21 cellular contexts compared by ENCODE assay signal in the genomic region with DNA sequence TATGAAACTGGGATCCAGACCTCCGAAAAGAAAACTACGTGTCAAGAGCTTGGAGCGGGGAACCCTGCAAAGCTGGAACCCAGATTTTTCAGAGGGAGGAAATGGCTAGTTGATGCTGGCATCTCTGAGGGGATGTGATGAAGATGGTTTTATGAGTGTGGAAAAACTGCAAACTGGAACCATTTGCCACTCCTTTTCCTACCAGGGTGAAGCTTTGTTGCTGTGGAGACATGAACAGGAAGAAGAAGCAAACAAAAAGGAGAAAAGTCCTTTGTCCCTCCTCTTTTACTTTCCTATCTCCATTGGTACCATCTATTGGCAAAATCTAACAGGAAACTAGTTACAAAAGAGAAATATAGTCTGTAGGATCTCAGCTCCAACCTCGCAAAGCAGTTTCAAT. TPM values are rescaled to one million over a fixed set of nuclear protein-coding genes. Genes with fewer than 3 reads are reported as not detected.
DNase-seq lines count a peak whose midpoint lies in the region; ATAC-seq and TF ChIP-seq lines count a peak whose summit lies in the region.
"Had no signal": no experiment of that assay in that cellular context is flagged by ENCODE, and none has a peak within 500 bp of the region (broad histone marks: within the 10 kb centered on the region; RNA-seq: fewer than 3 reads in every experiment).

No MANE protein-coding gene starts in this region.

- TF ChIP-seq CTCF in Panc1 (IDR thresholded peaks at IDR 0.05) (no peak), sigmoid colon (IDR thresholded peaks at IDR 0.05) (no peak)

- no TSS peak for BruUV-seq in Panc1 (replicated peaks; lab: Mats Ljungman, UMichigan)

- intact Hi-C loops in Panc1 (cut with micrococcal nuclease; ENCODE audit: unreplicated experiment) (no loop called here), left colon (cut with DNase I, micrococcal nuclease) (no loop called here), sigmoid colon (cut with DNase I) (no loop called here)

- peak overlapping the region; percentile 35 for H3K4me3 Mint-ChIP-seq in activated naive CD8-positive, alpha-beta T cell
- H3K4me3 Mint-ChIP-seq in activated naive CD8-positive, alpha-beta T cell treated with anti-CD3 and anti-CD28 coated beads, Interleukin-2, amount 50 U/mL, for 24 hours, result no peak overlapping the region
- no peak overlapping the region for H3K4me3 Mint-ChIP-seq in T-helper 2 cell treated with Interferon-gamma antibody and Interleukin-4, amounts not matched to agents 5 μg/mL and 100 μg/mL, for 36 hours
- H3K4me3 Mint-ChIP-seq: nephron had no signal

- no peak for DNase-seq in activated naive CD8-positive, alpha-beta T cell treated with anti-CD3 and anti-CD28 coated beads, Interleukin-2, amount 50 U/mL, for 24 hours
- DNase-seq in Panc1 (ENCODE audit: low read depth, low spot score) (no peak), left colon (no peak), sigmoid colon (no peak), NCI-H748 treated with DMSO at 0.1 percent for 48 hours (lab: John Stamatoyannopoulos, UW) (no peak)
- no peak for DNase-seq in T-helper 2 cell treated with Interferon-gamma antibody and Interleukin-4, amounts not matched to agents 5 μg/mL and 100 μg/mL, for 36 hours (ENCODE audit: low spot score)
- DNase-seq: activated CD4-positive, alpha-beta T cell treated with anti-CD3 and anti-CD28 coated beads for 48 hours; central memory CD4-positive, alpha-beta T cell; DMS79; effector CD4-positive, alpha-beta T cell; head of caudate nucleus; MG63; NCI-H187; psoas muscle; RPMI8226; stimulated activated CD4-positive, alpha-beta T cell treated with anti-CD3 and anti-CD28 coated beads, Interleukin-2, amount 100 ng/mL, for 48 hours; uterus had no signal

- peak overlapping the region; percentile 9; the same call in 1 of the 2 replicates for H3K27ac ChIP-seq in Panc1 (ENCODE audit: low read length)
- H3K27ac ChIP-seq in sigmoid colon, result peak overlapping the region; percentile 5 to 51 (median 28)
- H3K27ac ChIP-seq: psoas muscle, uterus had no signal

- H3K9me3 ChIP-seq in Panc1 (ENCODE audit: control insufficient read depth, insufficient read depth, low read depth, low read length), result no peaks in the 10 kb centered on the region
- no peaks in the 10 kb centered on the region for H3K9me3 ChIP-seq in sigmoid colon
- H3K9me3 ChIP-seq: MG63, psoas muscle, uterus had no signal

- H3K4me3 ChIP-seq in Panc1 (ENCODE audit: low read depth in 2 of 2, low read length in 2 of 2), result no peak overlapping the region
- H3K4me3 ChIP-seq in sigmoid colon, result no peak overlapping the region
- H3K4me3 ChIP-seq: lung, MG63, psoas muscle, uterus had no signal

- no peak for TF ChIP-seq EP300 in sigmoid colon (IDR thresholded peaks at IDR 0.05)

- peaks cover 80% of the 10 kb centered on the region for H3K4me1 Mint-ChIP-seq in activated naive CD8-positive, alpha-beta T cell (ENCODE audit: low read depth)
- H3K4me1 Mint-ChIP-seq in activated naive CD8-positive, alpha-beta T cell treated with anti-CD3 and anti-CD28 coated beads, Interleukin-2, amount 50 U/mL, for 24 hours, result peaks cover 78% of the 10 kb centered on the region
- peaks cover 44% of the 10 kb centered on the region for H3K4me1 Mint-ChIP-seq in T-helper 2 cell treated with Interferon-gamma antibody and Interleukin-4, amounts not matched to agents 5 μg/mL and 100 μg/mL, for 36 hours (ENCODE audit: low read depth)

- CTCF ChIA-PET in Panc1 (lab: Charles Lee), result no interaction called here

- TF ChIP-seq POLR2A in sigmoid colon (IDR thresholded peaks at IDR 0.05), result no peak

- WGBS in sigmoid colon, 2 donors, result 90 to 93% methylated on average over 4 of the region's 4 CpGs

- POLR2A ChIA-PET in Panc1 (lab: Charles Lee), result interaction anchor here (0.6 kb wide), 1 partner anchor 12 kb away, joined by 5 read pairs; no protein-coding TSS in a partner anchor

- H3K4me1 ChIP-seq in Panc1 (ENCODE audit: control insufficient read depth, insufficient read depth, low read length) (peaks cover 5% of the 10 kb centered on the region), sigmoid colon (peaks cover 0 to 92% (median 60%) of the 10 kb centered on the region in 4 donors)

- H3K27me3 Mint-ChIP-seq in activated naive CD8-positive, alpha-beta T cell, result no peaks in the 10 kb centered on the region
- no peaks in the 10 kb centered on the region for H3K27me3 Mint-ChIP-seq in activated naive CD8-positive, alpha-beta T cell treated with anti-CD3 and anti-CD28 coated beads, Interleukin-2, amount 50 U/mL, for 24 hours
- H3K27me3 Mint-ChIP-seq in T-helper 2 cell treated with Interferon-gamma antibody and Interleukin-4, amounts not matched to agents 5 μg/mL and 100 μg/mL, for 36 hours (ENCODE audit: low read depth), result no peaks in the 10 kb centered on the region

- H3K36me3 ChIP-seq in Panc1 (ENCODE audit: control insufficient read depth, insufficient read depth, low read length) (no peaks in the 10 kb centered on the region), sigmoid colon (no peaks in the 10 kb centered on the region)
- H3K36me3 ChIP-seq: uterus had no signal

- H3K27me3 ChIP-seq in Panc1 (ENCODE audit: control insufficient read depth, insufficient read depth, low read length), result no peaks in the 10 kb centered on the region
- H3K27me3 ChIP-seq in sigmoid colon, result no peaks in the 10 kb centered on the region
- H3K27me3 ChIP-seq: MG63, uterus had no signal

- peaks cover 6% of the 10 kb centered on the region for H3K36me3 Mint-ChIP-seq in activated naive CD8-positive, alpha-beta T cell
- H3K36me3 Mint-ChIP-seq in activated naive CD8-positive, alpha-beta T cell treated with anti-CD3 and anti-CD28 coated beads, Interleukin-2, amount 50 U/mL, for 24 hours (ENCODE audit: low read depth), result peaks cover 8% of the 10 kb centered on the region
- peaks cover 2% of the 10 kb centered on the region for H3K36me3 Mint-ChIP-seq in T-helper 2 cell treated with Interferon-gamma antibody and Interleukin-4, amounts not matched to agents 5 μg/mL and 100 μg/mL, for 36 hours (ENCODE audit: low read depth)

- in situ Hi-C loops in Panc1 (cut with HindIII; ENCODE audit: low pct_unique_long_range_greater_than_20kb, low sequenced_read_pairs), result no loop called here

- no peak for ATAC-seq in activated naive CD8-positive, alpha-beta T cell treated with anti-CD3 and anti-CD28 coated beads, Interleukin-2, amount 50 U/mL, for 24 hours
- ATAC-seq in Panc1, result no peak
- ATAC-seq in left colon, result peak; percentile 26
- ATAC-seq in HG02981 (IDR thresholded peaks at IDR 0.05; ENCODE audit: unreplicated experiment), result no peak
- ATAC-seq: psoas muscle had no signal

- H3K9me3 Mint-ChIP-seq in activated naive CD8-positive, alpha-beta T cell (ENCODE audit: low read depth), result no peaks in the 10 kb centered on the region
- H3K9me3 Mint-ChIP-seq in activated naive CD8-positive, alpha-beta T cell treated with anti-CD3 and anti-CD28 coated beads, Interleukin-2, amount 50 U/mL, for 24 hours, result peaks cover 7% of the 10 kb centered on the region
- no peaks in the 10 kb centered on the region for H3K9me3 Mint-ChIP-seq in T-helper 2 cell treated with Interferon-gamma antibody and Interleukin-4, amounts not matched to agents 5 μg/mL and 100 μg/mL, for 36 hours
- H3K9me3 Mint-ChIP-seq: nephron had no signal

- H3K27ac Mint-ChIP-seq in activated naive CD8-positive, alpha-beta T cell, result peak overlapping the region; percentile 69
- H3K27ac Mint-ChIP-seq in activated naive CD8-positive, alpha-beta T cell treated with anti-CD3 and anti-CD28 coated beads, Interleukin-2, amount 50 U/mL, for 24 hours, result no peak overlapping the region
- no peak overlapping the region for H3K27ac Mint-ChIP-seq in T-helper 2 cell treated with Interferon-gamma antibody and Interleukin-4, amounts not matched to agents 5 μg/mL and 100 μg/mL, for 36 hours
- H3K27ac Mint-ChIP-seq: nephron had no signal

RNA-seq across cellular contexts. Expression of a gene that starts 39.2 kb away (rescaled TPM):
- total RNA-seq in Panc1 (2021; ENCODE audit: unreplicated experiment) (23.2 TPM), left colon (10 to 100 TPM; 20.6 to 21.0 TPM), sigmoid colon (100 to 1,000 TPM in 1 of 4 donors, 10 to 100 TPM in 3; 63.2 to 117 (median 82.0) TPM)
- 9.9 TPM for polyA plus RNA-seq in Panc1 (2012; ENCODE audit: insufficient read length)
- 1 to 10 TPM; 4.6 to 9.6 (median 9.4) TPM for polyA plus RNA-seq in sigmoid colon
